Comparison of ENCODE assay signal across 8 cellular contexts in genomic region chr3:53881691-53882593, GRCh38. TPM values are rescaled to one million over a fixed set of nuclear protein-coding genes. Genes with fewer than 3 reads are reported as not detected.
DNase-seq lines count a peak whose midpoint lies in the region; TF ChIP-seq lines count a peak whose summit lies in the region.

Gene ACTR8 (minus strand): TSS chr3:53882152. CDS start chr3:53882101, 51 bp downstream.

- peak within 1 kb of the TSS; percentile 67 for H3K27ac ChIP-seq in HEK293 (ENCODE audit: extremely low read depth, low read depth, low read length)
- peak within 1 kb of the TSS; percentile 86 for H3K27ac ChIP-seq in cardiac muscle cell
- peak within 1 kb of the TSS; percentile 70 for H3K27ac ChIP-seq in parathyroid adenoma
- peak within 1 kb of the TSS; percentile 84 to 89 for H3K27ac ChIP-seq in tibial artery

- no peaks in the 10 kb centered on the region; the same call in 1 of the 2 replicates for H3K4me1 ChIP-seq in HEK293 (ENCODE audit: control insufficient read depth, insufficient read depth, low read length)
- H3K4me1 ChIP-seq in cardiac muscle cell (ENCODE audit: low read depth), result peaks cover 12% of the 10 kb centered on the region
- peaks cover 8% of the 10 kb centered on the region for H3K4me1 ChIP-seq in parathyroid adenoma
- peaks cover 0 to 19% (median 12%) of the 10 kb centered on the region in 4 donors for H3K4me1 ChIP-seq in tibial artery

- CTCF ChIA-PET in GM10248 (lab: Yijun Ruan, JAX), result no interaction called here
- CTCF ChIA-PET in HEK293 (lab: Yijun Ruan, JAX), result interaction anchor here (0.8 kb wide), 1 partner anchor 37 kb away, joined by 4 read pairs; no protein-coding TSS in a partner anchor

- H3K9ac ChIP-seq in parathyroid adenoma, result peak within 1 kb of the TSS; percentile 34

- intact Hi-C loops in tibial artery (cut with DNase I; ENCODE audit: low total_unique reads), result no loop called here

- POLR2A ChIA-PET in GM10248 (lab: Yijun Ruan, JAX) (interaction anchor here (1.2 kb wide), 1 partner anchor 10 kb away, joined by 4 read pairs; no protein-coding TSS in a partner anchor), HEK293 (lab: Yijun Ruan, JAX) (interaction anchor here (0.6 kb wide), 1 partner anchor 750 kb away, joined by 3 read pairs; no protein-coding TSS in a partner anchor)

- H3K4me3 ChIP-seq in HEK293 (ENCODE audit: low read depth, low read length) (peak within 1 kb of the TSS; percentile 98), cardiac muscle cell (peak within 1 kb of the TSS; percentile 49), parathyroid adenoma (ENCODE audit: low read depth, low read length) (peak within 1 kb of the TSS; percentile 86), tibial artery (peak within 1 kb of the TSS; percentile 80 to 96)

- no peaks in the 10 kb centered on the region for H3K79me2 ChIP-seq in parathyroid adenoma

- DNase-seq in GM10248 (ENCODE audit: extremely low spot score), result peak; percentile 94
- DNase-seq in MV-4-11 (lab: John Stamatoyannopoulos, UW), result peak; percentile 67
- peak; percentile 6 to 63 for DNase-seq in SW 1271 (lab: John Stamatoyannopoulos, UW)
- DNase-seq in activated naive CD8-positive, alpha-beta T cell treated with anti-CD3 and anti-CD28 coated beads, Interleukin-2, amount 50 U/mL, for 16 hours (ENCODE audit: low read depth, low spot score), result peak; percentile 62
- DNase-seq in cardiac muscle cell (ENCODE audit: low read depth in 1 of 2, low spot score in 1 of 2), result peak; percentile 92 to 94
- peak; percentile 83 to 90 for DNase-seq in tibial artery

- H3K4me2 ChIP-seq in parathyroid adenoma (ENCODE audit: low read length), result peak within 1 kb of the TSS; percentile 71

- no peak for TF ChIP-seq CTCF in GM10248 (IDR thresholded peaks at IDR 0.05; ENCODE audit: control extremely low read depth, extremely low read depth, low read depth, missing control alignments)
- TF ChIP-seq CTCF in HEK293 (tag by site-specific recombination; IDR thresholded peaks at IDR 0.05), result peak; percentile 77
- TF ChIP-seq CTCF in cardiac muscle cell (IDR thresholded peaks at IDR 0.05; ENCODE audit: low read depth, low read length), result no peak
- TF ChIP-seq CTCF in parathyroid adenoma (IDR thresholded peaks at IDR 0.05), result peak; percentile 10
- peak in 1 of 2 experiments; percentile 30 for TF ChIP-seq CTCF in tibial artery (IDR thresholded peaks at IDR 0.05)

- no peaks in the 10 kb centered on the region for H3K9me3 ChIP-seq in HEK293 (ENCODE audit: control insufficient read depth, insufficient read depth, low read depth, low read length)
- no peaks in the 10 kb centered on the region for H3K9me3 ChIP-seq in cardiac muscle cell (ENCODE audit: low read depth)
- no peaks in the 10 kb centered on the region for H3K9me3 ChIP-seq in parathyroid adenoma (ENCODE audit: control insufficient read depth, low read length)
- no peaks in the 10 kb centered on the region for H3K9me3 ChIP-seq in tibial artery

- H3K27me3 ChIP-seq in cardiac muscle cell (no peaks in the 10 kb centered on the region), parathyroid adenoma (ENCODE audit: control insufficient read depth, insufficient read depth, low read length) (no peaks in the 10 kb centered on the region), tibial artery (no peaks in the 10 kb centered on the region)

- H3K36me3 ChIP-seq in HEK293 (ENCODE audit: control insufficient read depth in 2 of 2, insufficient read depth in 1 of 2, low read length in 2 of 2) (peaks cover 18 to 78% of the 10 kb centered on the region in 2 experiments), cardiac muscle cell (peaks cover 52% of the 10 kb centered on the region), parathyroid adenoma (ENCODE audit: control insufficient read depth, insufficient read depth, low read length) (no peaks in the 10 kb centered on the region), tibial artery (peaks cover 45 to 60% (median 48%) of the 10 kb centered on the region in 3 donors)

- peak within 1 kb of the TSS; percentile 82 for H2AFZ ChIP-seq in parathyroid adenoma

TF ChIP-seq in HEK293, 187 proteins besides CTCF, POLR2A, EP300 and RAD21 (continues in another document):
- TF ChIP-seq ZNF692 (tag by site-specific recombination; IDR thresholded peaks at IDR 0.05) (peak; percentile 60; the same call in 1 of the 2 replicates), ZNF394 (tag by site-specific recombination; IDR thresholded peaks at IDR 0.05; ENCODE audit: borderline replicate concordance) (0 out of 2 replicates have a peak, but pooled peaks have one; percentile 41), SALL2 (tag by site-specific recombination; IDR thresholded peaks at IDR 0.05; ENCODE audit: borderline replicate concordance) (no peak), IKZF3 (tag by site-specific recombination; IDR thresholded peaks at IDR 0.05) (0 out of 2 replicates have a peak, but pooled peaks have one; percentile 50), BCL6B (tag by site-specific recombination; IDR thresholded peaks at IDR 0.05) (no peak), YY1 (tag by site-specific recombination; IDR thresholded peaks at IDR 0.05) (peak; percentile 81), ZNF302 (tag by site-specific recombination; IDR thresholded peaks at IDR 0.05; ENCODE audit: low read depth) (no peak), YY2 (tag by site-specific recombination; IDR thresholded peaks at IDR 0.05) (peak; percentile 62; the same call in 1 of the 2 replicates), KLF9 (tag by site-specific recombination; IDR thresholded peaks at IDR 0.05; ENCODE audit: low read depth) (peak; percentile 67), SETDB1 (IDR thresholded peaks at IDR 0.05; ENCODE audit: insufficient read length, low read length) (no peak), ZFHX2 (tag by site-specific recombination; conservative IDR thresholded peaks at IDR 0.05) (0 out of 2 replicates have a peak, but pooled peaks have one; percentile 54), ZNF433 (tag by site-specific recombination; IDR thresholded peaks at IDR 0.05; ENCODE audit: low read depth) (no peak), WT1 (tag by site-specific recombination; IDR thresholded peaks at IDR 0.05) (0 out of 2 replicates have a peak, but pooled peaks have one; percentile 38), ZBTB11 (tag by site-specific recombination; conservative IDR thresholded peaks at IDR 0.05; ENCODE audit: low read depth) (peak; percentile 69), ZNF391 (tag by site-specific recombination; IDR thresholded peaks at IDR 0.05; ENCODE audit: borderline replicate concordance, low read depth) (peak; percentile 73; the same call in 1 of the 2 replicates)

RNA-seq across cellular contexts. Expression of gene ACTR8, which starts in this region (rescaled TPM):
- total RNA-seq in cardiac muscle cell, result 31.9 and 35.9 TPM in 2 replicates
- polyA plus RNA-seq in cardiac muscle cell, result 29.3 and 36.4 TPM in 2 replicates

Comparison
In these comparisons a context has a peak if more than half of its experiments do, and no peak if none do; other contexts are left out.
1. Peak in every context shown above with its lines: DNase-seq, H3K4me3 ChIP-seq and H3K27ac ChIP-seq.
2. DNase-seq: peak in every context shown above with its lines; median percentile 94 in GM10248; 93 in cardiac muscle cell; 86 in tibial artery; 67 in MV-4-11; 62 in activated naive CD8-positive, alpha-beta T cell treated with anti-CD3 and anti-CD28 coated beads, Interleukin-2, amount 50 U/mL, for 16 hours; 34 in SW 1271.
3. CTCF ChIP-seq: peak in HEK293 (single experiment) and parathyroid adenoma (single experiment); none in GM10248 (single experiment) and cardiac muscle cell (single experiment).